In the genomic region with DNA sequence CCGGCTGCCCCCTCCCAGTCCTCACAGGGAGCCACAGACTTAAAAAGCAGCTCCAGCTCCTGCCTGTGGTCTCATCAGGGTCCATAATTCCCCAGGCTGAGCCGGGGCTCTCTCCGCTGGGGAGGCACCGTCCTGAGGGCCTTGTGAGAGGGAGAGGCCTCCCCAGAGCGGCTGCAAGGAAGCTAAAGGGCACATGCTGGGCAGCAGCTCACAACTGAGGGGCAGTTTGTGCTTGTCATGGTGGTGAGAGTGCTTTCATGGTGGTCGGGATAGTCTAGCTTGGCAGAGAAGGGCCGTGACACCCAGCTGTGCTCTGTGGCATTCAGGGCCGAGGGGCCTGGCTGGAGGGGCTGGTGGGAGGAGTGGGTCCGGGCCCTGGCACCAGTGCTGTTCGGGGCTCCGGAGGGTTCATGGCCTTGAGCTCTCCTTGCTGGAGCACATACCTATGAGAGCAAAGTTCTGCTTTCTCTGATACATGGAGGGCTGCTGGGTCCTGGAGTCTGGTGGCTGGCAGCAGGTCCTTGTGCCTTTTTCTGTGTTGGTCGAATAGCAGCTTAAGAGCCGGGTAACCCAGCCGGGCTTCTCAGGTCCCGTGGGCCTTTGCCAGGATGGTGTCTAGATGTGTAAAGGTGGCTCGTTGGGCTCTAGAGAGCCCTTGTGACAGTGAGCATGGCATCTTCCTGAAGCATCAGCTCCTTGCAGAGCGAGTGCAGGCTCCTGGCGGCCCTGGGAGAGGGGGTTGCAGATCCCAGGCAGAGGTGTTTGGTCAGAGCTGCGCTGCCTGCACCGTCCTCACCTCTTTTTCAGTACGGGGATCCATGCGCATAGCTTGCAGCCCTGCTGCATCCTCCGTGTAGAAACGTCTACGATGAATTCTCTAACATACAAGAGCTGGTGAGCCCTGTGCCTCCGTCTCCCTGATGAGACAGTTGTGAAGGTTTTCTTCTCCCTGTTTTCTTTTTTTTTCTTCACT, we compare ENCODE assay signal across 1 cellular context.
TF ChIP-seq lines count a peak whose summit lies in the region.

No MANE protein-coding gene starts in this region.

TF ChIP-seq in HepG2, 621 proteins besides CTCF, POLR2A, EP300 and RAD21 (continued from another document and continues in another):
- TF ChIP-seq IKZF4 (CRISPR knock-in tag; IDR thresholded peaks at IDR 0.05; ENCODE audit: borderline replicate concordance, low read depth, not compliant biosample characterization) (peak; percentile 57), ZNF3 (CRISPR knock-in tag; IDR thresholded peaks at IDR 0.05) (no peak), AGO2 (optimal IDR thresholded peaks at IDR 0.05; ENCODE audit: low read depth, low read length) (peak; percentile 30), RBM39 (IDR thresholded peaks at IDR 0.05; ENCODE audit: low read depth, low read length, poor library complexity, severe bottlenecking) (no peak), PHF8 (CRISPR knock-in tag; IDR thresholded peaks at IDR 0.05) (no peak), ATAD3A (CRISPR knock-in tag; IDR thresholded peaks at IDR 0.05) (no peak), HMGA1 (CRISPR knock-in tag; conservative IDR thresholded peaks at IDR 0.05) (no peak), SOX6 (IDR thresholded peaks at IDR 0.05) (no peak), SOX6 (CRISPR knock-in tag; IDR thresholded peaks at IDR 0.05) (peak; percentile 48; the same call in 1 of the 2 replicates), DPF2 (CRISPR knock-in tag; IDR thresholded peaks at IDR 0.05; ENCODE audit: borderline replicate concordance, low read depth) (no peak), ZNF235 (CRISPR knock-in tag; IDR thresholded peaks at IDR 0.05; ENCODE audit: borderline replicate concordance) (peak; percentile 78; the same call in 1 of the 2 replicates), ZNF564 (CRISPR knock-in tag; IDR thresholded peaks at IDR 0.05) (no peak), SPEN (CRISPR knock-in tag; IDR thresholded peaks at IDR 0.05; ENCODE audit: low read depth) (no peak), HDAC2 (CRISPR knock-in tag; IDR thresholded peaks at IDR 0.05) (peak; percentile 22; the same call in 1 of the 2 replicates), SMYD3 (CRISPR knock-in tag; IDR thresholded peaks at IDR 0.05) (no peak), KLF16 (CRISPR knock-in tag; IDR thresholded peaks at IDR 0.05) (no peak), MEIS1 (CRISPR knock-in tag; IDR thresholded peaks at IDR 0.05; ENCODE audit: borderline replicate concordance) (0 out of 2 replicates have a peak, but pooled peaks have one; percentile 12), ZNF816 (CRISPR knock-in tag; IDR thresholded peaks at IDR 0.05; ENCODE audit: borderline replicate concordance) (no peak), SMAD9 (CRISPR knock-in tag; IDR thresholded peaks at IDR 0.05) (peak; percentile 70; the same call in 1 of the 2 replicates), HNRNPL (IDR thresholded peaks at IDR 0.05; ENCODE audit: low read depth, low read length) (peak; percentile 96), ZBTB1 (CRISPR knock-in tag; IDR thresholded peaks at IDR 0.05; ENCODE audit: borderline replicate concordance) (no peak), KMT2A (CRISPR knock-in tag; IDR thresholded peaks at IDR 0.05) (no peak), ZNF678 (CRISPR knock-in tag; IDR thresholded peaks at IDR 0.05) (no peak), ZNF644 (CRISPR knock-in tag; IDR thresholded peaks at IDR 0.05; ENCODE audit: low read depth) (no peak), MIER2 (CRISPR knock-in tag; IDR thresholded peaks at IDR 0.05) (no peak), PLRG1 (conservative IDR thresholded peaks at IDR 0.05) (no peak), ZNF510 (CRISPR knock-in tag; IDR thresholded peaks at IDR 0.05; ENCODE audit: low read depth) (no peak), ZNF773 (CRISPR knock-in tag; IDR thresholded peaks at IDR 0.05; ENCODE audit: borderline replicate concordance) (no peak), ETV5 (CRISPR knock-in tag; IDR thresholded peaks at IDR 0.05; ENCODE audit: borderline replicate concordance) (no peak), NCOA2 (CRISPR knock-in tag; IDR thresholded peaks at IDR 0.05) (no peak), TBX3 (IDR thresholded peaks at IDR 0.05; ENCODE audit: borderline replicate concordance) (no peak), SUZ12 (IDR thresholded peaks at IDR 0.05; ENCODE audit: low read depth, low read length) (no peak), SIX4 (CRISPR knock-in tag; IDR thresholded peaks at IDR 0.05) (no peak), RORA (CRISPR knock-in tag; IDR thresholded peaks at IDR 0.05) (no peak), FOXA3 (CRISPR knock-in tag; IDR thresholded peaks at IDR 0.05) (no peak), CCAR2 (optimal IDR thresholded peaks at IDR 0.05; ENCODE audit: low read depth, low read length) (no peak), NFATC3 (CRISPR knock-in tag; IDR thresholded peaks at IDR 0.05) (no peak)
- TF ChIP-seq, protein P1, sequence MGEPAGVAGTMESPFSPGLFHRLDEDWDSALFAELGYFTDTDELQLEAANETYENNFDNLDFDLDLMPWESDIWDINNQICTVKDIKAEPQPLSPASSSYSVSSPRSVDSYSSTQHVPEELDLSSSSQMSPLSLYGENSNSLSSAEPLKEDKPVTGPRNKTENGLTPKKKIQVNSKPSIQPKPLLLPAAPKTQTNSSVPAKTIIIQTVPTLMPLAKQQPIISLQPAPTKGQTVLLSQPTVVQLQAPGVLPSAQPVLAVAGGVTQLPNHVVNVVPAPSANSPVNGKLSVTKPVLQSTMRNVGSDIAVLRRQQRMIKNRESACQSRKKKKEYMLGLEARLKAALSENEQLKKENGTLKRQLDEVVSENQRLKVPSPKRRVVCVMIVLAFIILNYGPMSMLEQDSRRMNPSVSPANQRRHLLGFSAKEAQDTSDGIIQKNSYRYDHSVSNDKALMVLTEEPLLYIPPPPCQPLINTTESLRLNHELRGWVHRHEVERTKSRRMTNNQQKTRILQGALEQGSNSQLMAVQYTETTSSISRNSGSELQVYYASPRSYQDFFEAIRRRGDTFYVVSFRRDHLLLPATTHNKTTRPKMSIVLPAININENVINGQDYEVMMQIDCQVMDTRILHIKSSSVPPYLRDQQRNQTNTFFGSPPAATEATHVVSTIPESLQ (CRISPR knock-in tag; conservative IDR thresholded peaks at IDR 0.05): no peak
- TF ChIP-seq, protein P2, sequence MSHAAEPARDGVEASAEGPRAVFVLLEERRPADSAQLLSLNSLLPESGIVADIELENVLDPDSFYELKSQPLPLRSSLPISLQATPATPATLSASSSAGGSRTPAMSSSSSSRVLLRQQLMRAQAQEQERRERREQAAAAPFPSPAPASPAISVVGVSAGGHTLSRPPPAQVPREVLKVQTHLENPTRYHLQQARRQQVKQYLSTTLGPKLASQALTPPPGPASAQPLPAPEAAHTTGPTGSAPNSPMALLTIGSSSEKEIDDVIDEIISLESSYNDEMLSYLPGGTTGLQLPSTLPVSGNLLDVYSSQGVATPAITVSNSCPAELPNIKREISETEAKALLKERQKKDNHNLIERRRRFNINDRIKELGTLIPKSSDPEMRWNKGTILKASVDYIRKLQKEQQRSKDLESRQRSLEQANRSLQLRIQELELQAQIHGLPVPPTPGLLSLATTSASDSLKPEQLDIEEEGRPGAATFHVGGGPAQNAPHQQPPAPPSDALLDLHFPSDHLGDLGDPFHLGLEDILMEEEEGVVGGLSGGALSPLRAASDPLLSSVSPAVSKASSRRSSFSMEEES (CRISPR knock-in tag; IDR thresholded peaks at IDR 0.05): no peak
- TF ChIP-seq, protein P3, sequence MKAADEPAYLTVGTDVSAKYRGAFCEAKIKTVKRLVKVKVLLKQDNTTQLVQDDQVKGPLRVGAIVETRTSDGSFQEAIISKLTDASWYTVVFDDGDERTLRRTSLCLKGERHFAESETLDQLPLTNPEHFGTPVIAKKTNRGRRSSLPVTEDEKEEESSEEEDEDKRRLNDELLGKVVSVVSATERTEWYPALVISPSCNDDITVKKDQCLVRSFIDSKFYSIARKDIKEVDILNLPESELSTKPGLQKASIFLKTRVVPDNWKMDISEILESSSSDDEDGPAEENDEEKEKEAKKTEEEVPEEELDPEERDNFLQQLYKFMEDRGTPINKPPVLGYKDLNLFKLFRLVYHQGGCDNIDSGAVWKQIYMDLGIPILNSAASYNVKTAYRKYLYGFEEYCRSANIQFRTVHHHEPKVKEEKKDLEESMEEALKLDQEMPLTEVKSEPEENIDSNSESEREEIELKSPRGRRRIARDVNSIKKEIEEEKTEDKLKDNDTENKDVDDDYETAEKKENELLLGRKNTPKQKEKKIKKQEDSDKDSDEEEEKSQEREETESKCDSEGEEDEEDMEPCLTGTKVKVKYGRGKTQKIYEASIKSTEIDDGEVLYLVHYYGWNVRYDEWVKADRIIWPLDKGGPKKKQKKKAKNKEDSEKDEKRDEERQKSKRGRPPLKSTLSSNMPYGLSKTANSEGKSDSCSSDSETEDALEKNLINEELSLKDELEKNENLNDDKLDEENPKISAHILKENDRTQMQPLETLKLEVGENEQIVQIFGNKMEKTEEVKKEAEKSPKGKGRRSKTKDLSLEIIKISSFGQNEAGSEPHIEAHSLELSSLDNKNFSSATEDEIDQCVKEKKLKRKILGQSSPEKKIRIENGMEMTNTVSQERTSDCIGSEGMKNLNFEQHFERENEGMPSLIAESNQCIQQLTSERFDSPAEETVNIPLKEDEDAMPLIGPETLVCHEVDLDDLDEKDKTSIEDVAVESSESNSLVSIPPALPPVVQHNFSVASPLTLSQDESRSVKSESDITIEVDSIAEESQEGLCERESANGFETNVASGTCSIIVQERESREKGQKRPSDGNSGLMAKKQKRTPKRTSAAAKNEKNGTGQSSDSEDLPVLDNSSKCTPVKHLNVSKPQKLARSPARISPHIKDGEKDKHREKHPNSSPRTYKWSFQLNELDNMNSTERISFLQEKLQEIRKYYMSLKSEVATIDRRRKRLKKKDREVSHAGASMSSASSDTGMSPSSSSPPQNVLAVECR (CRISPR knock-in tag; IDR thresholded peaks at IDR 0.05; ENCODE audit: borderline replicate concordance): no peak
- TF ChIP-seq, protein P4, sequence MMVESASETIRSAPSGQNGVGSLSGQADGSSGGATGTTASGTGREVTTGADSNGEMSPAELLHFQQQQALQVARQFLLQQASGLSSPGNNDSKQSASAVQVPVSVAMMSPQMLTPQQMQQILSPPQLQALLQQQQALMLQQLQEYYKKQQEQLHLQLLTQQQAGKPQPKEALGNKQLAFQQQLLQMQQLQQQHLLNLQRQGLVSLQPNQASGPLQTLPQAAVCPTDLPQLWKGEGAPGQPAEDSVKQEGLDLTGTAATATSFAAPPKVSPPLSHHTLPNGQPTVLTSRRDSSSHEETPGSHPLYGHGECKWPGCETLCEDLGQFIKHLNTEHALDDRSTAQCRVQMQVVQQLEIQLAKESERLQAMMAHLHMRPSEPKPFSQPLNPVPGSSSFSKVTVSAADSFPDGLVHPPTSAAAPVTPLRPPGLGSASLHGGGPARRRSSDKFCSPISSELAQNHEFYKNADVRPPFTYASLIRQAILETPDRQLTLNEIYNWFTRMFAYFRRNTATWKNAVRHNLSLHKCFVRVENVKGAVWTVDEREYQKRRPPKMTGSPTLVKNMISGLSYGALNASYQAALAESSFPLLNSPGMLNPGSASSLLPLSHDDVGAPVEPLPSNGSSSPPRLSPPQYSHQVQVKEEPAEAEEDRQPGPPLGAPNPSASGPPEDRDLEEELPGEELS (CRISPR knock-in tag; IDR thresholded peaks at IDR 0.05): peak; percentile 19; the same call in 1 of the 2 replicates
- TF ChIP-seq, protein P5, sequence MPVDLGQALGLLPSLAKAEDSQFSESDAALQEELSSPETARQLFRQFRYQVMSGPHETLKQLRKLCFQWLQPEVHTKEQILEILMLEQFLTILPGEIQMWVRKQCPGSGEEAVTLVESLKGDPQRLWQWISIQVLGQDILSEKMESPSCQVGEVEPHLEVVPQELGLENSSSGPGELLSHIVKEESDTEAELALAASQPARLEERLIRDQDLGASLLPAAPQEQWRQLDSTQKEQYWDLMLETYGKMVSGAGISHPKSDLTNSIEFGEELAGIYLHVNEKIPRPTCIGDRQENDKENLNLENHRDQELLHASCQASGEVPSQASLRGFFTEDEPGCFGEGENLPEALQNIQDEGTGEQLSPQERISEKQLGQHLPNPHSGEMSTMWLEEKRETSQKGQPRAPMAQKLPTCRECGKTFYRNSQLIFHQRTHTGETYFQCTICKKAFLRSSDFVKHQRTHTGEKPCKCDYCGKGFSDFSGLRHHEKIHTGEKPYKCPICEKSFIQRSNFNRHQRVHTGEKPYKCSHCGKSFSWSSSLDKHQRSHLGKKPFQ (CRISPR knock-in tag; IDR thresholded peaks at IDR 0.05; ENCODE audit: insufficient replicate concordance): no peak
- TF ChIP-seq, protein P6, sequence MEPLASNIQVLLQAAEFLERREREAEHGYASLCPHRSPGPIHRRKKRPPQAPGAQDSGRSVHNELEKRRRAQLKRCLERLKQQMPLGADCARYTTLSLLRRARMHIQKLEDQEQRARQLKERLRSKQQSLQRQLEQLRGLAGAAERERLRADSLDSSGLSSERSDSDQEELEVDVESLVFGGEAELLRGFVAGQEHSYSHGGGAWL (CRISPR knock-in tag; IDR thresholded peaks at IDR 0.05): no peak
- TF ChIP-seq, protein P7, sequence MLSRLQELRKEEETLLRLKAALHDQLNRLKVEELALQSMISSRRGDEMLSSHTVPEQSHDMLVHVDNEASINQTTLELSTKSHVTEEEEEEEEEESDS (CRISPR knock-in tag; IDR thresholded peaks at IDR 0.05; ENCODE audit: borderline replicate concordance): no peak
- TF ChIP-seq, protein P8, sequence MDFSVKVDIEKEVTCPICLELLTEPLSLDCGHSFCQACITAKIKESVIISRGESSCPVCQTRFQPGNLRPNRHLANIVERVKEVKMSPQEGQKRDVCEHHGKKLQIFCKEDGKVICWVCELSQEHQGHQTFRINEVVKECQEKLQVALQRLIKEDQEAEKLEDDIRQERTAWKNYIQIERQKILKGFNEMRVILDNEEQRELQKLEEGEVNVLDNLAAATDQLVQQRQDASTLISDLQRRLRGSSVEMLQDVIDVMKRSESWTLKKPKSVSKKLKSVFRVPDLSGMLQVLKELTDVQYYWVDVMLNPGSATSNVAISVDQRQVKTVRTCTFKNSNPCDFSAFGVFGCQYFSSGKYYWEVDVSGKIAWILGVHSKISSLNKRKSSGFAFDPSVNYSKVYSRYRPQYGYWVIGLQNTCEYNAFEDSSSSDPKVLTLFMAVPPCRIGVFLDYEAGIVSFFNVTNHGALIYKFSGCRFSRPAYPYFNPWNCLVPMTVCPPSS (IDR thresholded peaks at IDR 0.05): no peak
- TF ChIP-seq, protein P9, sequence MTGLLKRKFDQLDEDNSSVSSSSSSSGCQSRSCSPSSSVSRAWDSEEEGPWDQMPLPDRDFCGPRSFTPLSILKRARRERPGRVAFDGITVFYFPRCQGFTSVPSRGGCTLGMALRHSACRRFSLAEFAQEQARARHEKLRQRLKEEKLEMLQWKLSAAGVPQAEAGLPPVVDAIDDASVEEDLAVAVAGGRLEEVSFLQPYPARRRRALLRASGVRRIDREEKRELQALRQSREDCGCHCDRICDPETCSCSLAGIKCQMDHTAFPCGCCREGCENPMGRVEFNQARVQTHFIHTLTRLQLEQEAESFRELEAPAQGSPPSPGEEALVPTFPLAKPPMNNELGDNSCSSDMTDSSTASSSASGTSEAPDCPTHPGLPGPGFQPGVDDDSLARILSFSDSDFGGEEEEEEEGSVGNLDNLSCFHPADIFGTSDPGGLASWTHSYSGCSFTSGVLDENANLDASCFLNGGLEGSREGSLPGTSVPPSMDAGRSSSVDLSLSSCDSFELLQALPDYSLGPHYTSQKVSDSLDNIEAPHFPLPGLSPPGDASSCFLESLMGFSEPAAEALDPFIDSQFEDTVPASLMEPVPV (CRISPR knock-in tag; IDR thresholded peaks at IDR 0.05): no peak
- TF ChIP-seq, protein P10, sequence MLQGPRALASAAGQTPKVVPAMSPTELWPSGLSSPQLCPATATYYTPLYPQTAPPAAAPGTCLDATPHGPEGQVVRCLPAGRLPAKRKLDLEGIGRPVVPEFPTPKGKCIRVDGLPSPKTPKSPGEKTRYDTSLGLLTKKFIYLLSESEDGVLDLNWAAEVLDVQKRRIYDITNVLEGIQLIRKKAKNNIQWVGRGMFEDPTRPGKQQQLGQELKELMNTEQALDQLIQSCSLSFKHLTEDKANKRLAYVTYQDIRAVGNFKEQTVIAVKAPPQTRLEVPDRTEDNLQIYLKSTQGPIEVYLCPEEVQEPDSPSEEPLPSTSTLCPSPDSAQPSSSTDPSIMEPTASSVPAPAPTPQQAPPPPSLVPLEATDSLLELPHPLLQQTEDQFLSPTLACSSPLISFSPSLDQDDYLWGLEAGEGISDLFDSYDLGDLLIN (CRISPR knock-in tag; IDR thresholded peaks at IDR 0.05; ENCODE audit: borderline replicate concordance): no peak
